11 cellular contexts compared by ENCODE assay signal in the genomic region with DNA sequence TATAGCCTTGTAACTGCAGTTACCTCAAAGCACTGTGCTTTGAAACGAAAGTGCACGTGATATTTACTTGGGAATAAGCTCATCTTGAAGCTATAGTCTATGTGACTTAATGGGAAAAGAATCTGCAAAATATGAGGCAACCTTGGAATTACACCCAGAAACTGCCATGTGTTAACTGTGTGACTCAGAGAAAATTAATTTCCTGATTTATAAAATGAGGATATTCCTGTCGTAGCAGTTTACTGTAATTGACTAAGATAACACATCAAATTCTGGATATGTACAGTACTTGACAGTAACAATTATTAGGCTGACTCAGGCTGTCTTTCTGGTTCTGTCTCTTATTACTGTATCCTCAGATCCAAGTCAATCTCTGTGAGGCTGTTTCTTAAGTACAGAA.
A peak's percentile ranks its signal among the peaks of the same experiment; 100 is the strongest.
DNase-seq lines count a peak whose midpoint lies in the region; ATAC-seq lines count a peak whose summit lies in the region.
"Had no signal": no experiment of that assay in that cellular context is flagged by ENCODE, and none has a peak within 500 bp of the region (broad histone marks: within the 10 kb centered on the region; RNA-seq: fewer than 3 reads in every experiment).

No MANE protein-coding gene starts in this region.

- ATAC-seq in left cardiac atrium (peak; percentile 27 to 91), HG03432 (IDR thresholded peaks at IDR 0.05; ENCODE audit: unreplicated experiment) (no peak), GM21576 (IDR thresholded peaks at IDR 0.05; ENCODE audit: unreplicated experiment) (no peak)

- DNase-seq in left cardiac atrium: no peak
- DNase-seq in cardiac septum (ENCODE audit: low spot score): no peak
- peak; percentile 28 for DNase-seq in amniotic stem cell (lab: John Stamatoyannopoulos, UW)
- peak; percentile 85 for DNase-seq in glomerular endothelial cell (ENCODE audit: extremely low read depth, low read depth, low spot score)
- no peak for DNase-seq in activated CD4-positive, alpha-beta memory T cell treated with anti-CD3 and anti-CD28 coated beads, Interleukin-2, amount 10 ng/mL, durations not matched to agents 7 days and 5 days
- DNase-seq in NCI-H2171 treated with DMSO at 0.1 percent for 48 hours (lab: John Stamatoyannopoulos, UW): no peak
- DNase-seq: colonic mucosa, SJCRH30, spleen had no signal

- no peak overlapping the region for H3K4me3 Mint-ChIP-seq in activated CD4-positive, alpha-beta memory T cell treated with anti-CD3 and anti-CD28 coated beads, Interleukin-2, amount 10 ng/mL, durations not matched to agents 7 days and 5 days

- no peaks in the 10 kb centered on the region for H3K9me3 Mint-ChIP-seq in activated CD4-positive, alpha-beta memory T cell treated with anti-CD3 and anti-CD28 coated beads, Interleukin-2, amount 10 ng/mL, durations not matched to agents 7 days and 5 days

- intact Hi-C loops in left cardiac atrium (cut with DNase I): loop anchor here in 1 of 2 donors (10.0 kb wide), 1 partner anchor 60 kb away; no protein-coding TSS in a partner anchor
- intact Hi-C loops in cardiac septum (cut with DNase I): no loop called here

- H3K36me3 Mint-ChIP-seq in activated CD4-positive, alpha-beta memory T cell treated with anti-CD3 and anti-CD28 coated beads, Interleukin-2, amount 10 ng/mL, durations not matched to agents 7 days and 5 days (ENCODE audit: low read depth): no peaks in the 10 kb centered on the region

- POLR2A ChIA-PET in activated CD4-positive, alpha-beta memory T cell treated with anti-CD3 and anti-CD28 coated beads, Interleukin-2, amount 10 ng/mL, durations not matched to agents 7 days and 5 days (lab: Charles Lee): no interaction called here

- H3K27ac Mint-ChIP-seq in activated CD4-positive, alpha-beta memory T cell treated with anti-CD3 and anti-CD28 coated beads, Interleukin-2, amount 10 ng/mL, durations not matched to agents 7 days and 5 days: no peak overlapping the region

- H3K27me3 Mint-ChIP-seq in activated CD4-positive, alpha-beta memory T cell treated with anti-CD3 and anti-CD28 coated beads, Interleukin-2, amount 10 ng/mL, durations not matched to agents 7 days and 5 days: no peaks in the 10 kb centered on the region

- H3K4me1 Mint-ChIP-seq in activated CD4-positive, alpha-beta memory T cell treated with anti-CD3 and anti-CD28 coated beads, Interleukin-2, amount 10 ng/mL, durations not matched to agents 7 days and 5 days: peaks cover 13% of the 10 kb centered on the region

- CTCF ChIA-PET in activated CD4-positive, alpha-beta memory T cell treated with anti-CD3 and anti-CD28 coated beads, Interleukin-2, amount 10 ng/mL, durations not matched to agents 7 days and 5 days (lab: Charles Lee): no interaction called here

Comparison
In these comparisons a context has a peak if more than half of its experiments do, and no peak if none do; other contexts are left out.
1. ATAC-seq: peak in left cardiac atrium (2 of 2); none in HG03432 (single experiment) and GM21576 (single experiment).
2. DNase-seq: peak in amniotic stem cell (single experiment) and glomerular endothelial cell (single experiment); none in left cardiac atrium (single experiment), cardiac septum (single experiment), activated CD4-positive, alpha-beta memory T cell treated with anti-CD3 and anti-CD28 coated beads, Interleukin-2, amount 10 ng/mL, durations not matched to agents 7 days and 5 days (single experiment) and NCI-H2171 treated with DMSO at 0.1 percent for 48 hours (single experiment).